8 cellular contexts compared by ENCODE assay signal in the genomic region with DNA sequence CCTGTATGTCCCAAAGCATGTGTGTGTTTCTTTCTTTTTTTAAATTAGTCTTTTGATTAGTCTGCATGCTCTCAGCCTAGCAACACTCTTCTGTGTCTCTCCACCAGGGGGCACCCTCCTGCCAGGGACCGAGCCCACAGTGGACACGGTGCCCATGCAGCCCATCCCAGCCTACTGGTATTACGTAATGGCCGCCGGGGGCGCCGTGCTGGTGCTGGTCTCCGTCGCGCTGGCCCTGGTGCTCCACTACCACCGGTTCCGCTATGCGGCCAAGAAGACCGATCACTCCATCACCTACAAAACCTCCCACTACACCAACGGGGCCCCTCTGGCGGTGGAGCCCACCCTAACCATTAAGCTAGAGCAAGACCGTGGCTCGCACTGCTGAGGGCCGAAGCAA.
DNase-seq lines count a peak whose midpoint lies in the region; ATAC-seq and TF ChIP-seq lines count a peak whose summit lies in the region.

No MANE protein-coding gene starts in this region.

- H3K36me3 ChIP-seq in WERI-Rb-1: no peaks in the 10 kb centered on the region
- H3K36me3 ChIP-seq in smooth muscle cell (ENCODE audit: low read depth): no peaks in the 10 kb centered on the region

- peaks cover 3% of the 10 kb centered on the region for H3F3A ChIP-seq in smooth muscle cell (ENCODE audit: low read depth)

- no peak overlapping the region for H3K9ac ChIP-seq in smooth muscle cell (ENCODE audit: low read depth)

- H3K79me2 ChIP-seq in smooth muscle cell (ENCODE audit: low read depth): no peaks in the 10 kb centered on the region

- no peak overlapping the region for H2AFZ ChIP-seq in smooth muscle cell (ENCODE audit: low read depth)

- H3K27me3 ChIP-seq in WERI-Rb-1 (ENCODE audit: insufficient read depth, low read depth, severe bottlenecking): no peaks in the 10 kb centered on the region
- no peaks in the 10 kb centered on the region for H3K27me3 ChIP-seq in smooth muscle cell (ENCODE audit: low read depth)

- peak; percentile 9 to 46 (median 22) for DNase-seq in stimulated activated CD4-positive, alpha-beta T cell treated with anti-CD3 and anti-CD28 coated beads, Interleukin-12 subunit alpha, Interleukin-12 subunit beta, amount 100 ng/mL, for 48 hours (ENCODE audit: low read depth in 2 of 3, low spot score in 1 of 3)
- DNase-seq in stimulated activated CD4-positive, alpha-beta T cell treated with anti-CD3 and anti-CD28 coated beads, Interleukin-4, amount 100 ng/mL, for 4 hours: no peak
- DNase-seq in WERI-Rb-1: peak; percentile 84
- peak in 40 of 42 donors; percentile 21 to 85 (median 60) for DNase-seq in head of caudate nucleus
- no peak for DNase-seq in smooth muscle cell (lab: John Stamatoyannopoulos, UW; ENCODE audit: unreplicated experiment)
- no peak for DNase-seq in amniotic stem cell (lab: John Stamatoyannopoulos, UW)

- 63% methylated on average over 19 of the region's 19 CpGs for WGBS in smooth muscle cell (ENCODE audit: low lambda C conversion rate)

- H3K4me3 ChIP-seq in WERI-Rb-1 (ENCODE audit: low read depth, low read length) (no peak overlapping the region), smooth muscle cell (no peak overlapping the region)

- H3K9me3 ChIP-seq in WERI-Rb-1 (ENCODE audit: severe bottlenecking): no peaks in the 10 kb centered on the region
- no peaks in the 10 kb centered on the region for H3K9me3 ChIP-seq in smooth muscle cell (replicated peaks; ENCODE audit: low read depth)

- peak; percentile 74 for TF ChIP-seq CTCF in WERI-Rb-1 (IDR thresholded peaks at IDR 0.05; ENCODE audit: low read depth, low read length)
- TF ChIP-seq CTCF in smooth muscle cell (IDR thresholded peaks at IDR 0.05; ENCODE audit: borderline replicate concordance, insufficient read depth, poor library complexity, severe bottlenecking): peak; percentile 54

- intact Hi-C loops in head of caudate nucleus (cut with DNase I): no loop called here

- no peak overlapping the region for H3K4me2 ChIP-seq in smooth muscle cell

- H3K27ac ChIP-seq in WERI-Rb-1 (no peak overlapping the region), smooth muscle cell (ENCODE audit: low read depth) (no peak overlapping the region)

- no peaks in the 10 kb centered on the region for H4K20me1 ChIP-seq in smooth muscle cell (ENCODE audit: low read depth)

- ATAC-seq in HG03442 (IDR thresholded peaks at IDR 0.05; ENCODE audit: unreplicated experiment): peak; percentile 64
- no peak for ATAC-seq in HG03108 (IDR thresholded peaks at IDR 0.05; ENCODE audit: unreplicated experiment)

- H3K4me1 ChIP-seq in smooth muscle cell (ENCODE audit: low read depth): peaks cover 3% of the 10 kb centered on the region

Comparison
In these comparisons a context has a peak if more than half of its experiments do, and no peak if none do; other contexts are left out.
1. DNase-seq: peak in stimulated activated CD4-positive, alpha-beta T cell treated with anti-CD3 and anti-CD28 coated beads, Interleukin-12 subunit alpha, Interleukin-12 subunit beta, amount 100 ng/mL, for 48 hours (3 of 3), WERI-Rb-1 (single experiment) and head of caudate nucleus (40 of 42); none in stimulated activated CD4-positive, alpha-beta T cell treated with anti-CD3 and anti-CD28 coated beads, Interleukin-4, amount 100 ng/mL, for 4 hours (0 of 2), smooth muscle cell (single experiment) and amniotic stem cell (single experiment).